In genomic region chr12:42145197-42145549, GRCh38 we compare ENCODE assay signal across 8 cellular contexts. TPM values are rescaled to one million over a fixed set of nuclear protein-coding genes. Genes with fewer than 3 reads are reported as not detected.
DNase-seq lines count a peak whose midpoint lies in the region; ATAC-seq, FAIRE-seq and TF ChIP-seq lines count a peak whose summit lies in the region.

No MANE protein-coding gene starts in this region.

- H3K27ac ChIP-seq in HL-60 (replicated peaks) (peak overlapping the region; percentile 55), K562 (ENCODE audit: extremely low read depth, low read depth, low read length) (peak overlapping the region; percentile 74), lung (ENCODE audit: low read depth in 1 of 2, low read length in 1 of 2) (peak overlapping the region; percentile 88 to 98), vagina (peak overlapping the region; percentile 75)

- H4K20me1 ChIP-seq in K562 (replicated peaks; ENCODE audit: control insufficient read depth, insufficient read depth, low read length), result peaks cover 13% of the 10 kb centered on the region

- TF ChIP-seq POLR2A in K562 (conservative IDR thresholded peaks at IDR 0.05) (no peak; the same call in none of the 2 replicates), vagina (IDR thresholded peaks at IDR 0.05) (no peak)

- peak overlapping the region; percentile 84 for H3K4me2 ChIP-seq in K562 (ENCODE audit: insufficient read depth, low read length)

- no peak for TF ChIP-seq RAD21 in K562 (CRISPR knock-in tag; conservative IDR thresholded peaks at IDR 0.05 in 1 of 2, IDR thresholded peaks at IDR 0.05 in 1 of 2)

- H3K36me3 ChIP-seq in K562 (ENCODE audit: control insufficient read depth, insufficient read depth, low read length) (no peaks in the 10 kb centered on the region), lung (ENCODE audit: control insufficient read depth in 2 of 2, insufficient read depth in 2 of 2, low read length in 2 of 2) (no peaks in the 10 kb centered on the region), vagina (no peaks in the 10 kb centered on the region)

- no peaks in the 10 kb centered on the region for H3K9me1 ChIP-seq in K562 (ENCODE audit: control insufficient read depth, insufficient read depth, low read length)

- FAIRE-seq in K562 (lab: Jason Lieb, UNC), result peak; percentile 11

- BruUV-seq in K562 (replicated peaks; lab: Mats Ljungman, UMichigan), result TSS peak; percentile 95

- no peaks in the 10 kb centered on the region for H3K9me3 ChIP-seq in K562 (replicated peaks; ENCODE audit: control insufficient read depth, insufficient read depth, low read depth, low read length)
- H3K9me3 ChIP-seq in lung (ENCODE audit: control insufficient read depth in 2 of 2, insufficient read depth in 1 of 2, low read length in 1 of 2), result no peaks in the 10 kb centered on the region
- no peaks in the 10 kb centered on the region for H3K9me3 ChIP-seq in vagina

- peaks cover 22% of the 10 kb centered on the region for H3K79me2 ChIP-seq in K562 (ENCODE audit: control insufficient read depth, insufficient read depth, low read length)

- in situ Hi-C loops in K562 (cut with MboI), result loop anchor here (25.0 kb wide), 1 partner anchor 417 kb away; no protein-coding TSS in a partner anchor

- H3K4me3 ChIP-seq in GM12875 (ENCODE audit: low read depth, low read length) (peak overlapping the region; percentile 77), HL-60 (replicated peaks; ENCODE audit: insufficient read depth, low read length) (peak overlapping the region; percentile 72), K562 (peak overlapping the region; percentile 67), lung (peak overlapping the region; percentile 93), vagina (peak overlapping the region; percentile 55 to 94)

- POLR2A ChIA-PET in K562 (lab: Yijun Ruan, JAX), result interaction anchor here (0.6 to 1.3 kb wide), 3 partner anchors 10 to 577 kb away, joined by 3 to 9 read pairs (median 3); no protein-coding TSS in a partner anchor

- DNase-seq in HL-60 (ENCODE audit: low read depth in 1 of 2, low spot score in 1 of 2) (no peak), K562 (ENCODE audit: extremely low read depth in 1 of 4, low spot score in 3 of 4) (peak in 2 of 4 experiments; percentile 26 to 41), lung (ENCODE audit: low spot score) (no peak), vagina (ENCODE audit: extremely low spot score in 2 of 2) (no peak), OCI-M1 (lab: John Stamatoyannopoulos, UW) (no peak)

- no peak for TF ChIP-seq EP300 in K562 (IDR thresholded peaks at IDR 0.05; ENCODE audit: low read length)

- intact Hi-C loops in K562 (cut with micrococcal nuclease) (loop anchor here (2.0 kb wide), 2 partner anchors 94 to 182 kb away; partner anchors contain the start of genes PPHLN1, YAF2 and ZCRB1), vagina (cut with DNase I) (loop anchor here (10.0 kb wide), 1 partner anchor 90 kb away; the partner anchor contains the start of gene YAF2)

- H2AFZ ChIP-seq in K562 (ENCODE audit: low read depth, low read length), result peak overlapping the region; percentile 98

- ATAC-seq in K562, result peak; percentile 10
- ATAC-seq in lung (ENCODE audit: insufficient read depth, low FRiP score), result no peak
- no peak for ATAC-seq in HG03097 (IDR thresholded peaks at IDR 0.05; ENCODE audit: low FRiP score, unreplicated experiment)
- ATAC-seq in GM18519 (IDR thresholded peaks at IDR 0.05; ENCODE audit: low FRiP score, unreplicated experiment), result no peak

- CTCF ChIA-PET in K562 (lab: Yijun Ruan, JAX; ENCODE audit: low intra/inter-chr PET ratio), result no interaction called here

- whole genome bisulfite sequencing in K562 (ENCODE audit: insufficient coverage, low coverage, missing lambda C conversion rate), result 1% methylated on average over 8 of the region's 8 CpGs
- 5 to 15% methylated on average over 8 of the region's 8 CpGs for WGBS in lung, 2 donors

- no peaks in the 10 kb centered on the region for H3K27me3 ChIP-seq in HL-60 (ENCODE audit: insufficient read depth, poor library complexity, severe bottlenecking)
- no peaks in the 10 kb centered on the region for H3K27me3 ChIP-seq in K562 (ENCODE audit: control insufficient read depth in 2 of 2, insufficient read depth in 2 of 2, low read length in 2 of 2)
- no peaks in the 10 kb centered on the region for H3K27me3 ChIP-seq in lung (ENCODE audit: control insufficient read depth, insufficient read depth)
- no peaks in the 10 kb centered on the region for H3K27me3 ChIP-seq in vagina

- H3K9ac ChIP-seq in K562 (ENCODE audit: insufficient read depth in 1 of 2, low read depth in 2 of 2, low read length in 2 of 2), result peak overlapping the region; percentile 78 to 87

- H3K4me1 ChIP-seq in K562 (replicated peaks in 1 of 2; ENCODE audit: control insufficient read depth in 2 of 2, insufficient read depth in 2 of 2, low read length in 2 of 2) (peaks cover 13 to 23% of the 10 kb centered on the region in 2 experiments; a peak in 4 of 5 replicates), lung (ENCODE audit: control insufficient read depth in 2 of 2, insufficient read depth in 2 of 2, low read length in 2 of 2) (peaks cover 2 to 7% of the 10 kb centered on the region in 2 donors), vagina (peaks cover 23% of the 10 kb centered on the region)

- TF ChIP-seq CTCF in GM12875 (IDR thresholded peaks at IDR 0.05; ENCODE audit: borderline replicate concordance, insufficient read depth, low read depth, low read length) (no peak), HL-60 (IDR thresholded peaks at IDR 0.05; ENCODE audit: insufficient read depth, low read length) (no peak), K562 (IDR thresholded peaks at IDR 0.05 in 2 of 3, conservative IDR thresholded peaks at IDR 0.05 in 1 of 3; ENCODE audit: insufficient read depth in 2 of 3, low read depth in 1 of 3, low read length in 3 of 3) (no peak), lung (IDR thresholded peaks at IDR 0.05; ENCODE audit: control extremely low read depth, extremely low read depth) (no peak), vagina (IDR thresholded peaks at IDR 0.05) (no peak)

TF ChIP-seq in K562, 482 proteins besides CTCF, POLR2A, EP300 and RAD21 (continues in another document):
- TF ChIP-seq NFE2 (IDR thresholded peaks at IDR 0.05; ENCODE audit: low read depth), result no peak
- no peak for TF ChIP-seq NR2C1 (IDR thresholded peaks at IDR 0.05)
- TF ChIP-seq NR2C1 (tag; IDR thresholded peaks at IDR 0.05), result peak; percentile 43; the same call in 1 of the 2 replicates
- TF ChIP-seq TAL1 (IDR thresholded peaks at IDR 0.05), result no peak
- TF ChIP-seq, protein P1, sequence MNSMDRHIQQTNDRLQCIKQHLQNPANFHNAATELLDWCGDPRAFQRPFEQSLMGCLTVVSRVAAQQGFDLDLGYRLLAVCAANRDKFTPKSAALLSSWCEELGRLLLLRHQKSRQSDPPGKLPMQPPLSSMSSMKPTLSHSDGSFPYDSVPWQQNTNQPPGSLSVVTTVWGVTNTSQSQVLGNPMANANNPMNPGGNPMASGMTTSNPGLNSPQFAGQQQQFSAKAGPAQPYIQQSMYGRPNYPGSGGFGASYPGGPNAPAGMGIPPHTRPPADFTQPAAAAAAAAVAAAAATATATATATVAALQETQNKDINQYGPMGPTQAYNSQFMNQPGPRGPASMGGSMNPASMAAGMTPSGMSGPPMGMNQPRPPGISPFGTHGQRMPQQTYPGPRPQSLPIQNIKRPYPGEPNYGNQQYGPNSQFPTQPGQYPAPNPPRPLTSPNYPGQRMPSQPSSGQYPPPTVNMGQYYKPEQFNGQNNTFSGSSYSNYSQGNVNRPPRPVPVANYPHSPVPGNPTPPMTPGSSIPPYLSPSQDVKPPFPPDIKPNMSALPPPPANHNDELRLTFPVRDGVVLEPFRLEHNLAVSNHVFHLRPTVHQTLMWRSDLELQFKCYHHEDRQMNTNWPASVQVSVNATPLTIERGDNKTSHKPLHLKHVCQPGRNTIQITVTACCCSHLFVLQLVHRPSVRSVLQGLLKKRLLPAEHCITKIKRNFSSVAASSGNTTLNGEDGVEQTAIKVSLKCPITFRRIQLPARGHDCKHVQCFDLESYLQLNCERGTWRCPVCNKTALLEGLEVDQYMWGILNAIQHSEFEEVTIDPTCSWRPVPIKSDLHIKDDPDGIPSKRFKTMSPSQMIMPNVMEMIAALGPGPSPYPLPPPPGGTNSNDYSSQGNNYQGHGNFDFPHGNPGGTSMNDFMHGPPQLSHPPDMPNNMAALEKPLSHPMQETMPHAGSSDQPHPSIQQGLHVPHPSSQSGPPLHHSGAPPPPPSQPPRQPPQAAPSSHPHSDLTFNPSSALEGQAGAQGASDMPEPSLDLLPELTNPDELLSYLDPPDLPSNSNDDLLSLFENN (IDR thresholded peaks at IDR 0.05; ENCODE audit: low read depth in 2 of 2, low read length in 2 of 2), result 0 out of 4 replicates have a peak, but pooled peaks of 1 of the 2 experiments have one; percentile 7
- TF ChIP-seq EP400 (IDR thresholded peaks at IDR 0.05), result 0 out of 2 replicates have a peak, but pooled peaks have one; percentile 8
- peak; percentile 80 for TF ChIP-seq L3MBTL2 (IDR thresholded peaks at IDR 0.05)
- no peak for TF ChIP-seq TBL1XR1 (IDR thresholded peaks at IDR 0.05; ENCODE audit: low read length in 2 of 2)

RNA-seq across cellular contexts. Expression of gene GXYLT1, which starts 0.5 kb away (rescaled TPM):
- total RNA-seq in K562 (2011; cell fraction: chromatin; rRNA removed; ENCODE audit: low replicate concordance), result 6.4 and 19.2 TPM in 2 replicates
- total RNA-seq in K562 (2011; cell fraction: nucleolus; rRNA removed), result 2.7 and 3.2 TPM in 2 replicates
- total RNA-seq in K562 (2011; cell fraction: nucleoplasm; rRNA removed), result 8.8 and 15.0 TPM in 2 replicates
- total RNA-seq in K562 (2014; rRNA removed) (4.7 and 5.5 TPM in 2 replicates), K562 (2014; rRNA removed; fragmentation: Illumina TruSeq; extraction: Trizol) (4.8 and 5.4 TPM in 2 replicates), K562 (2015; rRNA removed; fragmentation: Illumina TruSeq; extraction: Trizol) (4.6 TPM in 2 replicates), K562 (2021) (4.7 and 6.8 TPM in 2 replicates), lung (10 to 100 TPM in 1 of 2 donors, 1 to 10 TPM in 1; 8.9 to 23.2 TPM), vagina (11.8 TPM)
- polyA plus RNA-seq in K562 (2011; rRNA removed) (5.4 and 9.3 TPM in 2 replicates), K562 (2014; fragmentation: Illumina TruSeq; extraction: Trizol) (6.3 and 7.0 TPM in 2 replicates), K562 (2014; fragmentation: Nextera tagmentation; extraction: Ambion mirVana) (1 to 10 TPM; 1.4 to 1.7 TPM), K562 (2014; rRNA removed) (4.5 and 5.5 TPM in 2 replicates), lung (1 to 10 TPM; 2.5 to 4.0 TPM)
- 1.4 and 2.4 TPM in 2 replicates for polyA plus RNA-seq in K562 (2011; cell fraction: cytosol; rRNA removed)
- 2.1 and 2.3 TPM in 2 replicates for polyA plus RNA-seq in K562 (2011; cell fraction: nucleus; rRNA removed)
- 5.2 and 5.9 TPM in 2 replicates for polyA plus RNA-seq in K562 (2012)
- 10.5 and 14.0 TPM in 2 replicates for polyA minus RNA-seq in K562 (2011; rRNA and poly(A)+ RNA removed)
- 5.0 and 6.3 TPM in 2 replicates for polyA minus RNA-seq in K562 (2011; cell fraction: cytosol; rRNA and poly(A)+ RNA removed)
- 3.2 and 4.4 TPM in 2 replicates for polyA minus RNA-seq in K562 (2011; cell fraction: nucleus; rRNA and poly(A)+ RNA removed)
